27 cellular contexts compared by ENCODE assay signal in genomic region chr1:11042995-11043874, GRCh38. TPM values are rescaled to one million over a fixed set of nuclear protein-coding genes. Genes with fewer than 3 reads are reported as not detected.
"Had no signal": no experiment of that assay in that cellular context is flagged by ENCODE, and none has a peak within 500 bp of the region (broad histone marks: within the 10 kb centered on the region; RNA-seq: fewer than 3 reads in every experiment).

No MANE protein-coding gene starts in this region.

- H3K36me3 ChIP-seq: breast epithelium, left lung, suprapubic skin, tibial artery had no signal

- H3K4me3 Mint-ChIP-seq: activated CD4-positive, alpha-beta T cell treated with anti-CD3 and anti-CD28 coated beads, Interleukin-2, amount 10 ng/mL, durations not matched to agents 7 days and 5 days; activated CD8-positive, alpha-beta T cell treated with anti-CD3 and anti-CD28 coated beads, Interleukin-2, amount 10 ng/mL, durations not matched to agents 7 days and 5 days; activated naive CD4-positive, alpha-beta T cell treated with anti-CD3 and anti-CD28 coated beads, Interleukin-2, amount 50 U/mL, for 24 hours; activated naive CD8-positive, alpha-beta T cell treated with anti-CD3 and anti-CD28 coated beads, Interleukin-2, amount 50 U/mL, for 24 hours; activated T-cell treated with anti-CD3 and anti-CD28 coated beads, Interleukin-2, amount 50 U/mL, for 24 hours; nephron; stimulated activated memory B cell treated with anti-CD40 and anti-IgM and Interleukin-4, amounts not matched to agents 10 μg/mL and 1 μg/mL and 100 μg/mL, for 72 hours had no signal

- FAIRE-seq: endothelial cell of umbilical vein had no signal

- H3K27me3 Mint-ChIP-seq: activated CD4-positive, alpha-beta T cell treated with anti-CD3 and anti-CD28 coated beads, Interleukin-2, amount 10 ng/mL, durations not matched to agents 7 days and 5 days; activated naive CD4-positive, alpha-beta T cell treated with anti-CD3 and anti-CD28 coated beads, Interleukin-2, amount 50 U/mL, for 24 hours; activated naive CD8-positive, alpha-beta T cell treated with anti-CD3 and anti-CD28 coated beads, Interleukin-2, amount 50 U/mL, for 24 hours; activated T-cell treated with anti-CD3 and anti-CD28 coated beads, Interleukin-2, amount 50 U/mL, for 24 hours; stimulated activated memory B cell treated with anti-CD40 and anti-IgM and Interleukin-4, amounts not matched to agents 10 μg/mL and 1 μg/mL and 100 μg/mL, for 72 hours had no signal

- H3K27ac Mint-ChIP-seq: activated CD4-positive, alpha-beta T cell treated with anti-CD3 and anti-CD28 coated beads, Interleukin-2, amount 10 ng/mL, durations not matched to agents 7 days and 5 days; activated CD8-positive, alpha-beta T cell treated with anti-CD3 and anti-CD28 coated beads, Interleukin-2, amount 10 ng/mL, durations not matched to agents 7 days and 5 days; activated naive CD4-positive, alpha-beta T cell treated with anti-CD3 and anti-CD28 coated beads, Interleukin-2, amount 50 U/mL, for 24 hours; activated naive CD8-positive, alpha-beta T cell treated with anti-CD3 and anti-CD28 coated beads, Interleukin-2, amount 50 U/mL, for 24 hours; activated T-cell treated with anti-CD3 and anti-CD28 coated beads, Interleukin-2, amount 50 U/mL, for 24 hours; nephron; stimulated activated memory B cell treated with anti-CD40 and anti-IgM and Interleukin-4, amounts not matched to agents 10 μg/mL and 1 μg/mL and 100 μg/mL, for 72 hours had no signal

- DNase-seq: activated CD4-positive, alpha-beta T cell treated with anti-CD3 and anti-CD28 coated beads for 1 hour; activated CD4-positive, alpha-beta T cell treated with anti-CD3 and anti-CD28 coated beads, Interleukin-2, amount 10 ng/mL, durations not matched to agents 7 days and 5 days; activated CD8-positive, alpha-beta T cell treated with anti-CD3 and anti-CD28 coated beads, Interleukin-2, amount 10 ng/mL, durations not matched to agents 7 days and 5 days; activated naive CD8-positive, alpha-beta T cell treated with anti-CD3 and anti-CD28 coated beads, Interleukin-2, amount 50 U/mL, for 24 hours; activated T-cell treated with anti-CD3 and anti-CD28 coated beads, Interleukin-2, amount 50 U/mL, for 24 hours; amygdala; central memory CD4-positive, alpha-beta T cell; foreskin fibroblast; hypothalamus; left lung; psoas muscle; stimulated activated CD4-positive, alpha-beta T cell treated with anti-CD3 and anti-CD28 coated beads, Interleukin-1b, Interleukin-23, amount 100 ng/mL, for 48 hours; stimulated activated CD4-positive, alpha-beta T cell treated with anti-CD3 and anti-CD28 coated beads, Interleukin-4, amount 100 ng/mL, for 4 hours had no signal

- H3K9me3 Mint-ChIP-seq: activated CD4-positive, alpha-beta T cell treated with anti-CD3 and anti-CD28 coated beads, Interleukin-2, amount 10 ng/mL, durations not matched to agents 7 days and 5 days; activated naive CD4-positive, alpha-beta T cell treated with anti-CD3 and anti-CD28 coated beads, Interleukin-2, amount 50 U/mL, for 24 hours; activated naive CD8-positive, alpha-beta T cell treated with anti-CD3 and anti-CD28 coated beads, Interleukin-2, amount 50 U/mL, for 24 hours; activated T-cell treated with anti-CD3 and anti-CD28 coated beads, Interleukin-2, amount 50 U/mL, for 24 hours; nephron; stimulated activated memory B cell treated with anti-CD40 and anti-IgM and Interleukin-4, amounts not matched to agents 10 μg/mL and 1 μg/mL and 100 μg/mL, for 72 hours had no signal

- ATAC-seq: activated CD8-positive, alpha-beta T cell treated with anti-CD3 and anti-CD28 coated beads, Interleukin-2, amount 10 ng/mL, durations not matched to agents 7 days and 5 days; activated naive CD8-positive, alpha-beta T cell treated with anti-CD3 and anti-CD28 coated beads, Interleukin-2, amount 50 U/mL, for 24 hours; esophagus mucosa; left lung; psoas muscle; stimulated activated memory B cell treated with anti-CD40 and anti-IgM and Interleukin-4, amounts not matched to agents 10 μg/mL and 1 μg/mL and 100 μg/mL, for 72 hours had no signal

- H3K27ac ChIP-seq: breast epithelium, left lung, parathyroid adenoma, psoas muscle, suprapubic skin, tibial artery, VCaP had no signal

- H3K4me1 Mint-ChIP-seq: activated CD4-positive, alpha-beta T cell treated with anti-CD3 and anti-CD28 coated beads, Interleukin-2, amount 10 ng/mL, durations not matched to agents 7 days and 5 days; activated naive CD4-positive, alpha-beta T cell treated with anti-CD3 and anti-CD28 coated beads, Interleukin-2, amount 50 U/mL, for 24 hours; activated naive CD8-positive, alpha-beta T cell treated with anti-CD3 and anti-CD28 coated beads, Interleukin-2, amount 50 U/mL, for 24 hours; nephron; stimulated activated memory B cell treated with anti-CD40 and anti-IgM and Interleukin-4, amounts not matched to agents 10 μg/mL and 1 μg/mL and 100 μg/mL, for 72 hours had no signal

- H3K4me2 ChIP-seq: smooth muscle cell had no signal

- H3K9me3 ChIP-seq: breast epithelium, left lung, psoas muscle, suprapubic skin, tibial artery had no signal

- H3K4me1 ChIP-seq: breast epithelium, left lung, parathyroid adenoma, suprapubic skin had no signal

- H3K27me3 ChIP-seq: breast epithelium had no signal

- H3K4me3 ChIP-seq: breast epithelium, left lung, psoas muscle, smooth muscle cell, suprapubic skin, tibial artery had no signal

- H3K36me3 Mint-ChIP-seq: activated naive CD4-positive, alpha-beta T cell treated with anti-CD3 and anti-CD28 coated beads, Interleukin-2, amount 50 U/mL, for 24 hours; stimulated activated memory B cell treated with anti-CD40 and anti-IgM and Interleukin-4, amounts not matched to agents 10 μg/mL and 1 μg/mL and 100 μg/mL, for 72 hours had no signal

RNA-seq across cellular contexts. Expression of gene MASP2, which starts 3.8 kb away (rescaled TPM):
- total RNA-seq: activated CD4-positive, alpha-beta T cell treated with anti-CD3 and anti-CD28 coated beads, Interleukin-2, amount 10 ng/mL, durations not matched to agents 7 days and 5 days; breast epithelium; esophagus mucosa; left lung; lung microvascular endothelial cell; mucosa of gallbladder; psoas muscle; smooth muscle cell; ureter had no signal
- polyA plus RNA-seq: endothelial cell of umbilical vein had no signal
